In genomic region chr16:76532188-76532973, GRCh38 we compare ENCODE assay signal across 1 cellular context.
TF ChIP-seq lines count a peak whose summit lies in the region.

No MANE protein-coding gene starts in this region.

TF ChIP-seq in HepG2, 621 proteins besides CTCF, POLR2A, EP300 and RAD21 (continued from another document):
- TF ChIP-seq ZNF687 (CRISPR knock-in tag; IDR thresholded peaks at IDR 0.05): no peak
- TF ChIP-seq HNF4G (IDR thresholded peaks at IDR 0.05; ENCODE audit: borderline replicate concordance, low read depth, low read length): peak; percentile 40; the same call in 1 of the 2 replicates
- TF ChIP-seq HNF4G (CRISPR knock-in tag; IDR thresholded peaks at IDR 0.05; ENCODE audit: borderline replicate concordance, low read depth): no peak
- peak; percentile 32; the same call in 1 of the 2 replicates for TF ChIP-seq ZNF431 (CRISPR knock-in tag; IDR thresholded peaks at IDR 0.05; ENCODE audit: borderline replicate concordance, low read depth)
- TF ChIP-seq LCORL (IDR thresholded peaks at IDR 0.05): no peak
- peak; percentile 59; the same call in 1 of the 2 replicates for TF ChIP-seq LCORL (CRISPR knock-in tag; IDR thresholded peaks at IDR 0.05)
- TF ChIP-seq, protein P1, sequence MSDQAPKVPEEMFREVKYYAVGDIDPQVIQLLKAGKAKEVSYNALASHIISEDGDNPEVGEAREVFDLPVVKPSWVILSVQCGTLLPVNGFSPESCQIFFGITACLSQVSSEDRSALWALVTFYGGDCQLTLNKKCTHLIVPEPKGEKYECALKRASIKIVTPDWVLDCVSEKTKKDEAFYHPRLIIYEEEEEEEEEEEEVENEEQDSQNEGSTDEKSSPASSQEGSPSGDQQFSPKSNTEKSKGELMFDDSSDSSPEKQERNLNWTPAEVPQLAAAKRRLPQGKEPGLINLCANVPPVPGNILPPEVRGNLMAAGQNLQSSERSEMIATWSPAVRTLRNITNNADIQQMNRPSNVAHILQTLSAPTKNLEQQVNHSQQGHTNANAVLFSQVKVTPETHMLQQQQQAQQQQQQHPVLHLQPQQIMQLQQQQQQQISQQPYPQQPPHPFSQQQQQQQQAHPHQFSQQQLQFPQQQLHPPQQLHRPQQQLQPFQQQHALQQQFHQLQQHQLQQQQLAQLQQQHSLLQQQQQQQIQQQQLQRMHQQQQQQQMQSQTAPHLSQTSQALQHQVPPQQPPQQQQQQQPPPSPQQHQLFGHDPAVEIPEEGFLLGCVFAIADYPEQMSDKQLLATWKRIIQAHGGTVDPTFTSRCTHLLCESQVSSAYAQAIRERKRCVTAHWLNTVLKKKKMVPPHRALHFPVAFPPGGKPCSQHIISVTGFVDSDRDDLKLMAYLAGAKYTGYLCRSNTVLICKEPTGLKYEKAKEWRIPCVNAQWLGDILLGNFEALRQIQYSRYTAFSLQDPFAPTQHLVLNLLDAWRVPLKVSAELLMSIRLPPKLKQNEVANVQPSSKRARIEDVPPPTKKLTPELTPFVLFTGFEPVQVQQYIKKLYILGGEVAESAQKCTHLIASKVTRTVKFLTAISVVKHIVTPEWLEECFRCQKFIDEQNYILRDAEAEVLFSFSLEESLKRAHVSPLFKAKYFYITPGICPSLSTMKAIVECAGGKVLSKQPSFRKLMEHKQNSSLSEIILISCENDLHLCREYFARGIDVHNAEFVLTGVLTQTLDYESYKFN (CRISPR knock-in tag; conservative IDR thresholded peaks at IDR 0.05): peak; percentile 83
- TF ChIP-seq RCOR2 (CRISPR knock-in tag; IDR thresholded peaks at IDR 0.05): peak; percentile 65; the same call in 1 of the 2 replicates
- TF ChIP-seq ZMYM2 (CRISPR knock-in tag; IDR thresholded peaks at IDR 0.05): no peak
- TF ChIP-seq SIX1 (CRISPR knock-in tag; IDR thresholded peaks at IDR 0.05; ENCODE audit: borderline replicate concordance): no peak
- TF ChIP-seq HDAC1 (CRISPR knock-in tag; IDR thresholded peaks at IDR 0.05): peak; percentile 47; the same call in 1 of the 2 replicates
- 0 out of 2 replicates have a peak, but pooled peaks have one; percentile 5 for TF ChIP-seq ZBTB43 (CRISPR knock-in tag; conservative IDR thresholded peaks at IDR 0.05)
- TF ChIP-seq HNF4A (CRISPR knock-in tag; IDR thresholded peaks at IDR 0.05): peak; percentile 85
- no peak for TF ChIP-seq ZNF574 (CRISPR knock-in tag; IDR thresholded peaks at IDR 0.05)
- TF ChIP-seq MED1 (CRISPR knock-in tag; IDR thresholded peaks at IDR 0.05): 0 out of 2 replicates have a peak, but pooled peaks have one; percentile 25
- TF ChIP-seq, protein P2, sequence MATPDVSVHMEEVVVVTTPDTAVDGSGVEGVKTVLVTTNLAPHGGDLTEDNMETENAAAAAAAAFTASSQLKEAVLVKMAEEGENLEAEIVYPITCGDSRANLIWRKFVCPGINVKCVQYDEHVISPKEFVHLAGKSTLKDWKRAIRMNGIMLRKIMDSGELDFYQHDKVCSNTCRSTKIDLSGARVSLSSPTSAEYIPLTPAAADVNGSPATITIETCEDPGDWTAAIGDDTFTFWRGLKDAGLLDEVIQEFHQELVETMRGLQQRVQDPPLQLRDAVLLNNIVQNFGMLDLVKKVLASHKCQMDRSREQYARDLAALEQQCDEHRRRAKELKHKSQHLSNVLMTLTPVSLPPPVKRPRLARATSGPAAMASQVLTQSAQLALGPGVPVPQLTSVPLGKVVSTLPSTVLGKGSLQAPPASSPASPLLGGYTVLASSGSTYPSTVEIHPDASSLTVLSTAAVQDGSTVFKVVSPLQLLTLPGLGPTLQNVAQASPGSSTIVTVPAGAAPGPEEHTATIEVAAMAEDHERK (CRISPR knock-in tag; IDR thresholded peaks at IDR 0.05; ENCODE audit: low read depth): no peak
- TF ChIP-seq, protein P3, sequence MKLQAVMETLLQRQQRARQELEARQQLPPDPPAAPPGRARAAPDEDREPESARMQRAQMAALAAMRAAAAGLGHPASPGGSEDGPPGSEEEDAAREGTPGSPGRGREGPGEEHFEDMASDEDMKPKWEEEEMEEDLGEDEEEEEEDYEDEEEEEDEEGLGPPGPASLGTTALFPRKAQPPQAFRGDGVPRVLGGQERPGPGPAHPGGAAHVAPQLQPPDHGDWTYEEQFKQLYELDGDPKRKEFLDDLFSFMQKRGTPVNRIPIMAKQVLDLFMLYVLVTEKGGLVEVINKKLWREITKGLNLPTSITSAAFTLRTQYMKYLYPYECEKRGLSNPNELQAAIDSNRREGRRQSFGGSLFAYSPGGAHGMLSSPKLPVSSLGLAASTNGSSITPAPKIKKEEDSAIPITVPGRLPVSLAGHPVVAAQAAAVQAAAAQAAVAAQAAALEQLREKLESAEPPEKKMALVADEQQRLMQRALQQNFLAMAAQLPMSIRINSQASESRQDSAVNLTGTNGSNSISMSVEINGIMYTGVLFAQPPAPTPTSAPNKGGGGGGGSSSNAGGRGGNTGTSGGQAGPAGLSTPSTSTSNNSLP (IDR thresholded peaks at IDR 0.05; ENCODE audit: low read depth, low read length): 0 out of 2 replicates have a peak, but pooled peaks have one; percentile 15
- peak; percentile 43; the same call in 1 of the 2 replicates for TF ChIP-seq HOMEZ (CRISPR knock-in tag; IDR thresholded peaks at IDR 0.05; ENCODE audit: low read depth)
- TF ChIP-seq FOXA3 (CRISPR knock-in tag; IDR thresholded peaks at IDR 0.05): peak; percentile 34; the same call in 1 of the 2 replicates
- TF ChIP-seq STAT5B (CRISPR knock-in tag; IDR thresholded peaks at IDR 0.05): no peak
- peak; percentile 59 for TF ChIP-seq POGZ (CRISPR knock-in tag; IDR thresholded peaks at IDR 0.05)
- TF ChIP-seq CREM (IDR thresholded peaks at IDR 0.05): peak; percentile 32; the same call in 1 of the 2 replicates
- no peak for TF ChIP-seq CREM (CRISPR knock-in tag; IDR thresholded peaks at IDR 0.05)
- TF ChIP-seq HMG20B (CRISPR knock-in tag; conservative IDR thresholded peaks at IDR 0.05): peak; percentile 47; the same call in 1 of the 2 replicates
- TF ChIP-seq SOX6 (IDR thresholded peaks at IDR 0.05): no peak
- TF ChIP-seq SOX6 (CRISPR knock-in tag; IDR thresholded peaks at IDR 0.05): peak; percentile 73
- TF ChIP-seq TFAP4 (IDR thresholded peaks at IDR 0.05; ENCODE audit: borderline replicate concordance, low read depth): peak; percentile 50; the same call in 1 of the 2 replicates
- TF ChIP-seq FOXK1 (CRISPR knock-in tag; IDR thresholded peaks at IDR 0.05; ENCODE audit: borderline replicate concordance, low read depth): 0 out of 2 replicates have a peak, but pooled peaks have one; percentile 27
- TF ChIP-seq CCAR2 (optimal IDR thresholded peaks at IDR 0.05; ENCODE audit: low read depth, low read length): no peak
- TF ChIP-seq, protein P4, sequence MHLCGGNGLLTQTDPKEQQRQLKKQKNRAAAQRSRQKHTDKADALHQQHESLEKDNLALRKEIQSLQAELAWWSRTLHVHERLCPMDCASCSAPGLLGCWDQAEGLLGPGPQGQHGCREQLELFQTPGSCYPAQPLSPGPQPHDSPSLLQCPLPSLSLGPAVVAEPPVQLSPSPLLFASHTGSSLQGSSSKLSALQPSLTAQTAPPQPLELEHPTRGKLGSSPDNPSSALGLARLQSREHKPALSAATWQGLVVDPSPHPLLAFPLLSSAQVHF (CRISPR knock-in tag; IDR thresholded peaks at IDR 0.05): no peak
